ENCODE assay signal across 15 cellular contexts in genomic region chr18:78330761-78331160, GRCh38.
DNase-seq lines count a peak whose midpoint lies in the region; ATAC-seq and TF ChIP-seq lines count a peak whose summit lies in the region.
"Had no signal": no experiment of that assay in that cellular context is flagged by ENCODE, and none has a peak within 500 bp of the region (broad histone marks: within the 10 kb centered on the region; RNA-seq: fewer than 3 reads in every experiment).

No MANE protein-coding gene starts in this region.

- peak; percentile 1 for DNase-seq in ELR (ENCODE audit: low read depth)
- peak; percentile 55 for DNase-seq in MG63
- peak; percentile 3 for DNase-seq in RWPE1 (ENCODE audit: low spot score)
- DNase-seq in kidney glomerular epithelial cell (lab: John Stamatoyannopoulos, UW) = peak; percentile 47
- no peak for DNase-seq in T-helper 2 cell treated with Interferon-gamma antibody and Interleukin-4, amounts not matched to agents 5 μg/mL and 100 μg/mL, for 36 hours (ENCODE audit: low spot score)
- DNase-seq in NCI-H2171 treated with DMSO at 0.1 percent for 48 hours (lab: John Stamatoyannopoulos, UW) = no peak
- DNase-seq: C1 segment of cervical spinal cord; CD4-positive, alpha-beta T cell; DMS79; EL; GDM1; GOT3; H9 had no signal

- H3K4me3 Mint-ChIP-seq in T-helper 2 cell treated with Interferon-gamma antibody and Interleukin-4, amounts not matched to agents 5 μg/mL and 100 μg/mL, for 36 hours = no peak overlapping the region
- H3K4me3 Mint-ChIP-seq: B cell; CD4-positive, alpha-beta T cell; H9 had no signal

- H3K27ac Mint-ChIP-seq in T-helper 2 cell treated with Interferon-gamma antibody and Interleukin-4, amounts not matched to agents 5 μg/mL and 100 μg/mL, for 36 hours = no peak overlapping the region
- H3K27ac Mint-ChIP-seq: B cell; CD4-positive, alpha-beta T cell; H9 had no signal

- CTCF ChIA-PET in RWPE1 (lab: Yijun Ruan, JAX) = no interaction called here

- no peak for TF ChIP-seq CTCF in RWPE1 (conservative IDR thresholded peaks at IDR 0.05; ENCODE audit: low read depth)

- no peaks in the 10 kb centered on the region for H3K27me3 Mint-ChIP-seq in T-helper 2 cell treated with Interferon-gamma antibody and Interleukin-4, amounts not matched to agents 5 μg/mL and 100 μg/mL, for 36 hours (ENCODE audit: low read depth)
- H3K27me3 Mint-ChIP-seq: B cell; CD4-positive, alpha-beta T cell had no signal

- H3K36me3 Mint-ChIP-seq in T-helper 2 cell treated with Interferon-gamma antibody and Interleukin-4, amounts not matched to agents 5 μg/mL and 100 μg/mL, for 36 hours (ENCODE audit: low read depth) = no peaks in the 10 kb centered on the region

- H3K9me3 Mint-ChIP-seq in T-helper 2 cell treated with Interferon-gamma antibody and Interleukin-4, amounts not matched to agents 5 μg/mL and 100 μg/mL, for 36 hours = no peaks in the 10 kb centered on the region
- H3K9me3 Mint-ChIP-seq: CD4-positive, alpha-beta T cell; H9 had no signal

- H3K27me3 ChIP-seq in MG63 = no peaks in the 10 kb centered on the region

- no peak overlapping the region for H3K4me3 ChIP-seq in MG63

- H3K36me3 ChIP-seq in MG63 = no peaks in the 10 kb centered on the region

- no peak for ATAC-seq in HG03571 (IDR thresholded peaks at IDR 0.05; ENCODE audit: unreplicated experiment)

- POLR2A ChIA-PET in RWPE1 (lab: Yijun Ruan, JAX; ENCODE audit: low non-redundant PET) = no interaction called here

- no peak overlapping the region for H3K27ac ChIP-seq in RWPE1

- no peaks in the 10 kb centered on the region for H3K9me3 ChIP-seq in MG63

- H3K4me1 Mint-ChIP-seq in T-helper 2 cell treated with Interferon-gamma antibody and Interleukin-4, amounts not matched to agents 5 μg/mL and 100 μg/mL, for 36 hours (ENCODE audit: low read depth) = no peaks in the 10 kb centered on the region
- H3K4me1 Mint-ChIP-seq: B cell, H9 had no signal

Comparison
In these comparisons a context has a peak if more than half of its experiments do, and no peak if none do; other contexts are left out.
1. DNase-seq: peak in ELR (single experiment), MG63 (single experiment), RWPE1 (single experiment) and kidney glomerular epithelial cell (single experiment); none in T-helper 2 cell treated with Interferon-gamma antibody and Interleukin-4, amounts not matched to agents 5 μg/mL and 100 μg/mL, for 36 hours (single experiment) and NCI-H2171 treated with DMSO at 0.1 percent for 48 hours (single experiment).